Comparison of ENCODE assay signal across 8 cellular contexts in genomic region chr5:146203011-146203871, GRCh38. TPM values are rescaled to one million over a fixed set of nuclear protein-coding genes. Genes with fewer than 3 reads are reported as not detected.
A peak's percentile ranks its signal among the peaks of the same experiment; 100 is the strongest.
DNase-seq lines count a peak whose midpoint lies in the region; ATAC-seq and TF ChIP-seq lines count a peak whose summit lies in the region.

Gene RBM27, plus strand, starts transcription at chr5:146203605. Its CDS starts 161 bp downstream, at chr5:146203766.

- H3K27ac ChIP-seq in right cardiac atrium (ENCODE audit: low read length) (peak within 1 kb of the TSS; percentile 93), uterus (peak within 1 kb of the TSS; percentile 83 to 90)

- H3K27ac Mint-ChIP-seq in T-helper 17 cell, result no peak within 1 kb of the TSS

- no peaks in the 10 kb centered on the region for H3K9me3 ChIP-seq in T-helper 17 cell (ENCODE audit: control insufficient read depth, low read length, poor library complexity, severe bottlenecking)
- H3K9me3 ChIP-seq in right cardiac atrium (ENCODE audit: control insufficient read depth, low read length), result no peaks in the 10 kb centered on the region
- no peaks in the 10 kb centered on the region for H3K9me3 ChIP-seq in uterus

- no peak within 1 kb of the TSS for H3K4me3 Mint-ChIP-seq in T-helper 17 cell

- intact Hi-C loops in right cardiac atrium (cut with DNase I) (no loop called here), uterus (cut with DNase I; ENCODE audit: low total_unique reads) (no loop called here)

- no peaks in the 10 kb centered on the region for H3K27me3 ChIP-seq in right cardiac atrium (ENCODE audit: control insufficient read depth, insufficient read depth)
- no peaks in the 10 kb centered on the region for H3K27me3 ChIP-seq in uterus

- ATAC-seq in GM18498 (IDR thresholded peaks at IDR 0.05; ENCODE audit: unreplicated experiment), result peak; percentile 100
- ATAC-seq in HG02885 (IDR thresholded peaks at IDR 0.05; ENCODE audit: poor library complexity, unreplicated experiment), result peak; percentile 100
- ATAC-seq in T-helper 17 cell, result peak; percentile 100
- ATAC-seq in right cardiac atrium, result peak; percentile 100

- TF ChIP-seq POLR2A in uterus (IDR thresholded peaks at IDR 0.05), result peak; percentile 63

- no peaks in the 10 kb centered on the region for H3K27me3 Mint-ChIP-seq in T-helper 17 cell

- no peaks in the 10 kb centered on the region for H3K36me3 ChIP-seq in uterus

- H3K4me1 ChIP-seq in right cardiac atrium (ENCODE audit: control insufficient read depth, insufficient read depth, low read length) (peaks cover 2% of the 10 kb centered on the region), uterus (peaks cover 1 to 6% of the 10 kb centered on the region in 2 donors)

- under 1% methylated on average over 48 of the region's 48 CpGs for WGBS in right cardiac atrium

- peak; percentile 97 for DNase-seq in NCI-H1694 treated with DMSO at 0.1 percent for 48 hours (lab: John Stamatoyannopoulos, UW)
- DNase-seq in T-helper 17 cell, result peak; percentile 88 to 98 (median 95)
- DNase-seq in anterior cingulate cortex (lab: John Stamatoyannopoulos, UW), result peak; percentile 71 to 99 (median 96)
- DNase-seq in right cardiac atrium, result peak; percentile 96 to 98 (median 98)
- peak; percentile 95 for DNase-seq in pulmonary artery endothelial cell (ENCODE audit: low read depth, low spot score)
- peak; percentile 97 to 98 for DNase-seq in uterus

- TF ChIP-seq CTCF in uterus (IDR thresholded peaks at IDR 0.05), result peak in 2 of 4 experiments; percentile 14 to 33

- peaks cover 3% of the 10 kb centered on the region for H3K4me1 Mint-ChIP-seq in T-helper 17 cell

- H3K4me3 ChIP-seq in right cardiac atrium (ENCODE audit: low read length), result peak within 1 kb of the TSS; percentile 96
- peak within 1 kb of the TSS; percentile 82 to 94 for H3K4me3 ChIP-seq in uterus

- no peaks in the 10 kb centered on the region for H3K36me3 Mint-ChIP-seq in T-helper 17 cell (ENCODE audit: low read depth)

RNA-seq across cellular contexts. Expression of gene RBM27, which starts in this region (rescaled TPM):
- total RNA-seq in T-helper 17 cell (10 to 100 TPM; 21.6 to 25.9 TPM), right cardiac atrium (10 to 100 TPM; 12.9 to 16.7 (median 14.0) TPM), pulmonary artery endothelial cell (23.4 and 29.0 TPM in 2 replicates), uterus (10 to 100 TPM; 18.8 to 53.9 (median 29.6) TPM)
- 6.7 TPM for polyA plus RNA-seq in right cardiac atrium

Comparison
In these comparisons a context has a peak if more than half of its experiments do, and no peak if none do; other contexts are left out.
1. Peak in every context shown above with its lines: DNase-seq, ATAC-seq, H3K4me3 ChIP-seq and H3K27ac ChIP-seq.